ENCODE assay signal across 19 cellular contexts in genomic region chr3:105511031-105511430, GRCh38.
DNase-seq lines count a peak whose midpoint lies in the region; ATAC-seq, FAIRE-seq and TF ChIP-seq lines count a peak whose summit lies in the region.
"Had no signal": no experiment of that assay in that cellular context is flagged by ENCODE, and none has a peak within 500 bp of the region (broad histone marks: within the 10 kb centered on the region; RNA-seq: fewer than 3 reads in every experiment).

No MANE protein-coding gene starts in this region.

- H3K27me3 ChIP-seq in astrocyte (ENCODE audit: insufficient read depth, low read length) = no peaks in the 10 kb centered on the region

- peak overlapping the region; percentile 36 for H3K4me3 Mint-ChIP-seq in HFFc6
- H3K4me3 Mint-ChIP-seq in astrocyte (ENCODE audit: unreplicated experiment) = no peak overlapping the region
- no peak overlapping the region for H3K4me3 Mint-ChIP-seq in type B pancreatic cell
- H3K4me3 Mint-ChIP-seq: IgD-negative memory B cell had no signal

- no peak for FAIRE-seq in astrocyte (lab: Jason Lieb, UNC)
- FAIRE-seq: GM12878 had no signal

- H3K27me3 Mint-ChIP-seq in HFFc6 (ENCODE audit: insufficient read depth) (no peaks in the 10 kb centered on the region; the same call in 1 of the 2 replicates), astrocyte (ENCODE audit: low read depth, unreplicated experiment) (no peaks in the 10 kb centered on the region), type B pancreatic cell (no peaks in the 10 kb centered on the region)
- H3K27me3 Mint-ChIP-seq: IgD-negative memory B cell had no signal

- H3K36me3 Mint-ChIP-seq in HFFc6 (ENCODE audit: low read depth) (no peaks in the 10 kb centered on the region; the same call in 1 of the 2 replicates), astrocyte (ENCODE audit: low read depth, unreplicated experiment) (no peaks in the 10 kb centered on the region), type B pancreatic cell (peaks cover 3% of the 10 kb centered on the region)

- H3K27ac Mint-ChIP-seq in HFFc6 (peak overlapping the region; percentile 63), astrocyte (ENCODE audit: unreplicated experiment) (no peak overlapping the region), type B pancreatic cell (no peak overlapping the region)

- H3K4me3 ChIP-seq in AG10803 (ENCODE audit: low read length) (no peak overlapping the region), astrocyte (ENCODE audit: insufficient read depth, low read depth, low read length) (no peak overlapping the region)
- H3K4me3 ChIP-seq: GM12878, HAP-1, SK-N-MC had no signal

- no peak overlapping the region for H3K27ac ChIP-seq in astrocyte (ENCODE audit: low read depth, low read length)
- H3K27ac ChIP-seq: RWPE1, SK-N-MC had no signal

- no peaks in the 10 kb centered on the region for H3K36me3 ChIP-seq in astrocyte (ENCODE audit: insufficient read depth, low read length)
- H3K36me3 ChIP-seq: HAP-1 had no signal

- DNase-seq in AG10803 (ENCODE audit: low read depth) = peak; percentile 20
- no peak for DNase-seq in HFFc6
- peak; percentile 27 for DNase-seq in astrocyte (ENCODE audit: low read depth)
- peak; percentile 77 for DNase-seq in kidney tubule cell (ENCODE audit: low spot score)
- DNase-seq in stimulated activated naive CD4-positive, alpha-beta T cell treated with Interleukin-2 at 50 U/mL for 16 hours (lab: John Stamatoyannopoulos, UW) = no peak
- DNase-seq in type B pancreatic cell (ENCODE audit: extremely low spot score, unreplicated experiment) = no peak
- DNase-seq: 8988T, NCI-H1694, NCI-H2081 treated with DMSO at 0.1 percent for 48 hours, NCI-H2171 treated with DMSO at 0.1 percent for 48 hours, NCI-H526, SHP77 treated with DMSO at 0.1 percent for 48 hours had no signal

- peaks cover 95% of the 10 kb centered on the region for H3K4me1 Mint-ChIP-seq in HFFc6 (ENCODE audit: low read depth)
- peaks cover 50% of the 10 kb centered on the region for H3K4me1 Mint-ChIP-seq in astrocyte (ENCODE audit: low read depth, unreplicated experiment)
- peaks cover 22% of the 10 kb centered on the region for H3K4me1 Mint-ChIP-seq in type B pancreatic cell (ENCODE audit: unreplicated experiment)

- H3K9me3 Mint-ChIP-seq in HFFc6 (no peaks in the 10 kb centered on the region), astrocyte (ENCODE audit: unreplicated experiment) (no peaks in the 10 kb centered on the region), type B pancreatic cell (no peaks in the 10 kb centered on the region)
- H3K9me3 Mint-ChIP-seq: IgD-negative memory B cell had no signal

- ATAC-seq in HG03095 (IDR thresholded peaks at IDR 0.05; ENCODE audit: unreplicated experiment) (no peak), HG02759 (IDR thresholded peaks at IDR 0.05; ENCODE audit: unreplicated experiment) (no peak)
- ATAC-seq: GM12878 had no signal

- H3K79me2 ChIP-seq in astrocyte (ENCODE audit: insufficient read depth, low read length) = peaks cover 86% of the 10 kb centered on the region

- TF ChIP-seq CTCF in AG10803 (conservative IDR thresholded peaks at IDR 0.05; ENCODE audit: low read length) (no peak), HFFc6 (IDR thresholded peaks at IDR 0.05) (no peak), astrocyte (IDR thresholded peaks at IDR 0.05; ENCODE audit: insufficient read depth, low read depth, low read length) (no peak), type B pancreatic cell (conservative IDR thresholded peaks at IDR 0.05) (no peak)

- peaks cover 11% of the 10 kb centered on the region for H3K4me1 ChIP-seq in astrocyte (ENCODE audit: insufficient read depth, low read length)
- H3K4me1 ChIP-seq: HAP-1 had no signal

- no peak overlapping the region for H2AFZ ChIP-seq in astrocyte (ENCODE audit: low read depth, low read length)

- H3K4me2 ChIP-seq in astrocyte (ENCODE audit: low read length) = no peak overlapping the region

- H3K9ac ChIP-seq in astrocyte (ENCODE audit: low read length) = no peak overlapping the region

- no peaks in the 10 kb centered on the region for H4K20me1 ChIP-seq in astrocyte (ENCODE audit: insufficient read depth, low read length)

- H3K9me3 ChIP-seq in astrocyte (ENCODE audit: insufficient read depth, low read depth, low read length) = no peaks in the 10 kb centered on the region
- H3K9me3 ChIP-seq: HAP-1 had no signal

Comparison
In these comparisons a context has a peak if more than half of its experiments do, and no peak if none do; other contexts are left out.
1. DNase-seq: peak in AG10803 (single experiment), astrocyte (single experiment) and kidney tubule cell (single experiment); none in HFFc6 (single experiment), stimulated activated naive CD4-positive, alpha-beta T cell treated with Interleukin-2 at 50 U/mL for 16 hours (single experiment) and type B pancreatic cell (single experiment).